8 cellular contexts compared by ENCODE assay signal in the genomic region with DNA sequence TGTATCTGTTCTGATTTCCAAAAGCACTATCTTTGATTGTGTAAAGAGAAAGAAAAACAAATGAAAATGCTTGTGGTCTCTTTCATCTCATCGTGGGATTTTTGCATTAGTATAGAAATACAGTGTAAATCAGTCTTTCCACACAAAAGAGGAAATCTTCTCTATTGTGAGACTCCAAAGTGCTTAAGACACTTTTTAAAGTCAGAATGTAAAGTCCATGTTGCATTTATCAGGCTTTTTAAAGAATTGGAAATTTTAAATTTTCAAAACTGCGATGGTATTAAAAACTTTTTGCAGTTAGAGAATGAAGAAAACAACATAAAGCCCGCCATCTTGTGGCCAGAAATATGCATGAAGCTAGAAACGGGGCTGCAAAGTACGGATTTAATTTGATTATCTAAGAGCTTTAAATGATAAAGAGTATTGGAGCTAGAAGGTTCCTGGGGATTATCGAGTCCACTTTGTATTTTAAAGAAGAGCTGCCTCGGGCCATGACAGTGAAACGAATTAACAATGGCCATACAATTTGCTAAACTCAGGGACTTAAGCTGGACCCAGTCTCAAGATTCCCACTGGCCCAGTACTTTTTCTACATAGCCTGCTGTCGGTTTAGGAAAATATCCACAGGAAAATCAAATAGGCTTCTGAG.
DNase-seq lines count a peak whose midpoint lies in the region; ATAC-seq and TF ChIP-seq lines count a peak whose summit lies in the region.

No MANE protein-coding gene starts in this region.

- TF ChIP-seq CTCF in DND-41 (IDR thresholded peaks at IDR 0.05; ENCODE audit: borderline replicate concordance, extremely low read depth, low read length, poor library complexity, severe bottlenecking): peak; percentile 75
- 0 out of 2 replicates have a peak, but pooled peaks have one; percentile 36 for TF ChIP-seq CTCF in HEK293 (tag by site-specific recombination; IDR thresholded peaks at IDR 0.05)

- no peak overlapping the region for H3K9ac ChIP-seq in DND-41 (ENCODE audit: low read depth, low read length)

- H3K4me3 ChIP-seq in DND-41 (ENCODE audit: low read depth in 1 of 2, low read length in 2 of 2): no peak overlapping the region
- peak overlapping the region; percentile 20; the same call in 1 of the 2 replicates for H3K4me3 ChIP-seq in HEK293 (ENCODE audit: low read depth, low read length)

- peaks cover 21% of the 10 kb centered on the region for H3K4me1 Mint-ChIP-seq in activated T-cell treated with anti-CD3 and anti-CD28 coated beads, Interleukin-2, amount 50 U/mL, for 4 hours (ENCODE audit: low read depth)

- H3K27me3 ChIP-seq in DND-41 (ENCODE audit: insufficient read depth, low read length, poor library complexity): no peaks in the 10 kb centered on the region

- DNase-seq in DND-41 (peak; percentile 28), NCI-H748 treated with DMSO at 0.1 percent for 48 hours (lab: John Stamatoyannopoulos, UW) (peak; percentile 37), foreskin melanocyte (peak; percentile 39), posterior cingulate gyrus (peak in 6 of 10 donors; percentile 29 to 83 (median 56)), 8988T (no peak)
- peak; percentile 35 for DNase-seq in activated T-cell treated with anti-CD3 and anti-CD28 coated beads, Interleukin-2, amount 50 U/mL, for 4 hours

- H3K9me3 ChIP-seq in DND-41 (ENCODE audit: insufficient read depth, low read length, severe bottlenecking) (no peaks in the 10 kb centered on the region), HEK293 (ENCODE audit: control insufficient read depth, insufficient read depth, low read depth, low read length) (no peaks in the 10 kb centered on the region)

- no peak overlapping the region for H3K27ac ChIP-seq in DND-41 (ENCODE audit: low read length)
- no peak overlapping the region for H3K27ac ChIP-seq in HEK293 (ENCODE audit: extremely low read depth, low read depth, low read length)

- H4K20me1 ChIP-seq in DND-41 (ENCODE audit: insufficient read depth, low read length): no peaks in the 10 kb centered on the region

- no peaks in the 10 kb centered on the region for H3K9me3 Mint-ChIP-seq in activated T-cell treated with anti-CD3 and anti-CD28 coated beads, Interleukin-2, amount 50 U/mL, for 4 hours

- CTCF ChIA-PET in HEK293 (lab: Yijun Ruan, JAX): interaction anchor here (0.5 to 1.9 kb wide), 22 partner anchors 9 to 632 kb away, joined by 3 to 12 read pairs (median 4); no protein-coding TSS in a partner anchor

- ATAC-seq in DND-41 (ENCODE audit: insufficient read depth, low read depth) (peak; percentile 49; the same call in 1 of the 3 replicates), GM21737 (IDR thresholded peaks at IDR 0.05; ENCODE audit: unreplicated experiment) (no peak)
- ATAC-seq in activated T-cell treated with anti-CD3 and anti-CD28 coated beads, Interleukin-2, amount 50 U/mL, for 4 hours: no peak

- H3K36me3 ChIP-seq in DND-41 (ENCODE audit: insufficient read depth, low read length) (no peaks in the 10 kb centered on the region), HEK293 (ENCODE audit: control insufficient read depth in 2 of 2, insufficient read depth in 1 of 2, low read length in 2 of 2) (no peaks in the 10 kb centered on the region)

- POLR2A ChIA-PET in HEK293 (lab: Yijun Ruan, JAX): no interaction called here

- no peaks in the 10 kb centered on the region for H3K27me3 Mint-ChIP-seq in activated T-cell treated with anti-CD3 and anti-CD28 coated beads, Interleukin-2, amount 50 U/mL, for 4 hours (ENCODE audit: low read depth)

- H2AFZ ChIP-seq in DND-41 (ENCODE audit: low read depth, low read length): no peak overlapping the region

- no peaks in the 10 kb centered on the region for H3K4me1 ChIP-seq in DND-41 (ENCODE audit: insufficient read depth, low read length)
- no peaks in the 10 kb centered on the region; the same call in 1 of the 2 replicates for H3K4me1 ChIP-seq in HEK293 (ENCODE audit: control insufficient read depth, insufficient read depth, low read length)

- no peaks in the 10 kb centered on the region for H3K79me2 ChIP-seq in DND-41 (ENCODE audit: insufficient read depth, low read length)

- no peak overlapping the region for H3K4me2 ChIP-seq in DND-41 (ENCODE audit: insufficient read depth, low read length)

- H3K36me3 Mint-ChIP-seq in activated T-cell treated with anti-CD3 and anti-CD28 coated beads, Interleukin-2, amount 50 U/mL, for 4 hours (ENCODE audit: insufficient read depth): no peaks in the 10 kb centered on the region

- intact Hi-C loops in posterior cingulate gyrus (cut with DNase I): loop anchor here (5.0 kb wide), 3 partner anchors 238 to 643 kb away; no protein-coding TSS in a partner anchor

- peak overlapping the region; percentile 42 for H3K4me3 Mint-ChIP-seq in activated T-cell treated with anti-CD3 and anti-CD28 coated beads, Interleukin-2, amount 50 U/mL, for 4 hours

TF ChIP-seq in HEK293, 187 proteins besides CTCF, POLR2A, EP300 and RAD21 (continues in another document):
- TF ChIP-seq KLF1 (tag by site-specific recombination; IDR thresholded peaks at IDR 0.05) (no peak), ZFP37 (tag by site-specific recombination; IDR thresholded peaks at IDR 0.05) (no peak), ZNF473 (tag by site-specific recombination; IDR thresholded peaks at IDR 0.05) (no peak), MZF1 (tag by site-specific recombination; IDR thresholded peaks at IDR 0.05; ENCODE audit: borderline replicate concordance) (no peak), ZIC2 (tag by site-specific recombination; IDR thresholded peaks at IDR 0.05) (no peak), ZNF549 (tag by site-specific recombination; IDR thresholded peaks at IDR 0.05) (0 out of 2 replicates have a peak, but pooled peaks have one; percentile 26), OVOL3 (tag by site-specific recombination; IDR thresholded peaks at IDR 0.05) (no peak), YY1 (tag by site-specific recombination; IDR thresholded peaks at IDR 0.05) (no peak), ZNF660 (tag by site-specific recombination; IDR thresholded peaks at IDR 0.05) (0 out of 2 replicates have a peak, but pooled peaks have one; percentile 52), GLIS2 (tag by site-specific recombination; IDR thresholded peaks at IDR 0.05) (no peak)
- TF ChIP-seq, protein P1, sequence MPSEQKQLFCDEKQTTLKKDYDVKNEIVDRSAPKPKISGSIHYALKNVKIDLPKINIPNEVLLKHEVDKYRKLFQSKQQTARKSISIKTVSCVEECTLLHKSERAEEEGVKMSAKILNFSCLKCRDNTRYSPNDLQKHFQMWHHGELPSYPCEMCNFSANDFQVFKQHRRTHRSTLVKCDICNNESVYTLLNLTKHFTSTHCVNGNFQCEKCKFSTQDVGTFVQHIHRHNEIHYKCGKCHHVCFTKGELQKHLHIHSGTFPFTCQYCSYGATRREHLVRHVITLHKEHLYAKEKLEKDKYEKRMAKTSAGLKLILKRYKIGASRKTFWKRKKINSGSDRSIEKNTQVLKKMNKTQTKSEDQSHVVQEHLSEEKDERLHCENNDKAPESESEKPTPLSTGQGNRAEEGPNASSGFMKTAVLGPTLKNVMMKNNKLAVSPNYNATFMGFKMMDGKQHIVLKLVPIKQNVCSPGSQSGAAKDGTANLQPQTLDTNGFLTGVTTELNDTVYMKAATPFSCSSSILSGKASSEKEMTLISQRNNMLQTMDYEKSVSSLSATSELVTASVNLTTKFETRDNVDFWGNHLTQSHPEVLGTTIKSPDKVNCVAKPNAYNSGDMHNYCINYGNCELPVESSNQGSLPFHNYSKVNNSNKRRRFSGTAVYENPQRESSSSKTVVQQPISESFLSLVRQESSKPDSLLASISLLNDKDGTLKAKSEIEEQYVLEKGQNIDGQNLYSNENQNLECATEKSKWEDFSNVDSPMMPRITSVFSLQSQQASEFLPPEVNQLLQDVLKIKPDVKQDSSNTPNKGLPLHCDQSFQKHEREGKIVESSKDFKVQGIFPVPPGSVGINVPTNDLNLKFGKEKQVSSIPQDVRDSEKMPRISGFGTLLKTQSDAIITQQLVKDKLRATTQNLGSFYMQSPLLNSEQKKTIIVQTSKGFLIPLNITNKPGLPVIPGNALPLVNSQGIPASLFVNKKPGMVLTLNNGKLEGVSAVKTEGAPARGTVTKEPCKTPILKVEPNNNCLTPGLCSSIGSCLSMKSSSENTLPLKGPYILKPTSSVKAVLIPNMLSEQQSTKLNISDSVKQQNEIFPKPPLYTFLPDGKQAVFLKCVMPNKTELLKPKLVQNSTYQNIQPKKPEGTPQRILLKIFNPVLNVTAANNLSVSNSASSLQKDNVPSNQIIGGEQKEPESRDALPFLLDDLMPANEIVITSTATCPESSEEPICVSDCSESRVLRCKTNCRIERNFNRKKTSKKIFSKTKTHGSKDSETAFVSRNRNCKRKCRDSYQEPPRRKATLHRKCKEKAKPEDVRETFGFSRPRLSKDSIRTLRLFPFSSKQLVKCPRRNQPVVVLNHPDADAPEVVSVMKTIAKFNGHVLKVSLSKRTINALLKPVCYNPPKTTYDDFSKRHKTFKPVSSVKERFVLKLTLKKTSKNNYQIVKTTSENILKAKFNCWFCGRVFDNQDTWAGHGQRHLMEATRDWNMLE (tag by site-specific recombination; conservative IDR thresholded peaks at IDR 0.05; ENCODE audit: low read depth): no peak
- TF ChIP-seq, protein P2, sequence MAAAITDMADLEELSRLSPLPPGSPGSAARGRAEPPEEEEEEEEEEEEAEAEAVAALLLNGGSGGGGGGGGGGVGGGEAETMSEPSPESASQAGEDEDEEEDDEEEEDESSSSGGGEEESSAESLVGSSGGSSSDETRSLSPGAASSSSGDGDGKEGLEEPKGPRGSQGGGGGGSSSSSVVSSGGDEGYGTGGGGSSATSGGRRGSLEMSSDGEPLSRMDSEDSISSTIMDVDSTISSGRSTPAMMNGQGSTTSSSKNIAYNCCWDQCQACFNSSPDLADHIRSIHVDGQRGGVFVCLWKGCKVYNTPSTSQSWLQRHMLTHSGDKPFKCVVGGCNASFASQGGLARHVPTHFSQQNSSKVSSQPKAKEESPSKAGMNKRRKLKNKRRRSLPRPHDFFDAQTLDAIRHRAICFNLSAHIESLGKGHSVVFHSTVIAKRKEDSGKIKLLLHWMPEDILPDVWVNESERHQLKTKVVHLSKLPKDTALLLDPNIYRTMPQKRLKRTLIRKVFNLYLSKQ (tag by site-specific recombination; IDR thresholded peaks at IDR 0.05; ENCODE audit: borderline replicate concordance): no peak
